In genomic region chr3:104939196-104939595, GRCh38 we compare ENCODE assay signal across 21 cellular contexts.
DNase-seq lines count a peak whose midpoint lies in the region; ATAC-seq, FAIRE-seq and TF ChIP-seq lines count a peak whose summit lies in the region.
"Had no signal": no experiment of that assay in that cellular context is flagged by ENCODE, and none has a peak within 500 bp of the region (broad histone marks: within the 10 kb centered on the region; RNA-seq: fewer than 3 reads in every experiment).

No MANE protein-coding gene starts in this region.

- TF ChIP-seq CTCF in HCT116 (IDR thresholded peaks at IDR 0.05 in 2 of 3, conservative IDR thresholded peaks at IDR 0.05 in 1 of 3; ENCODE audit: borderline replicate concordance in 1 of 3, insufficient read depth in 1 of 3, low read depth in 2 of 3, low read length in 2 of 3) (peak in 2 of 3 experiments; percentile 9 to 38; a peak in 3 of 6 replicates), SK-N-SH (IDR thresholded peaks at IDR 0.05) (peak; percentile 32), fibroblast of pulmonary artery (IDR thresholded peaks at IDR 0.05; ENCODE audit: low read length, missing control alignments) (no peak), kidney (IDR thresholded peaks at IDR 0.05; ENCODE audit: borderline replicate concordance, extremely low read depth, insufficient read depth) (no peak)

- H3K27me3 ChIP-seq in HCT116 (ENCODE audit: insufficient read depth, low read length) (no peaks in the 10 kb centered on the region), SK-N-SH (ENCODE audit: insufficient read depth) (no peaks in the 10 kb centered on the region)
- H3K27me3 ChIP-seq: heart left ventricle had no signal

- H3K9me2 ChIP-seq in HCT116 (ENCODE audit: insufficient read depth) (peaks cover 3% of the 10 kb centered on the region; the same call in 1 of the 2 replicates), SK-N-SH (no peaks in the 10 kb centered on the region)

- DNase-seq in A172 (ENCODE audit: low spot score) (peak; percentile 12), HCT116 (ENCODE audit: low read depth, low spot score) (no peak), SK-N-SH (peak; percentile 51), fibroblast of pulmonary artery (ENCODE audit: low read depth) (peak; percentile 33), caudate nucleus (lab: John Stamatoyannopoulos, UW) (no peak), AG08395 (ENCODE audit: low spot score) (no peak), NOMO-1 treated with DMSO at 0.1 percent for 48 hours (lab: John Stamatoyannopoulos, UW; ENCODE audit: unreplicated experiment) (no peak), kidney (no peak)
- DNase-seq: ACHN; activated CD4-positive, alpha-beta T cell treated with anti-CD3 and anti-CD28 coated beads for 48 hours; activated naive CD4-positive, alpha-beta T cell treated with anti-CD3 and anti-CD28 coated beads for 36 hours; activated T-cell treated with anti-CD3 and anti-CD28 coated beads, Interleukin-2, amount 50 U/mL, for 48 hours; GM23248; heart left ventricle; left colon; naive B cell; retina; T-helper 2 cell had no signal

- no peak overlapping the region for H3K4me2 ChIP-seq in HCT116 (ENCODE audit: low read length)
- no peak overlapping the region for H3K4me2 ChIP-seq in SK-N-SH

- TF ChIP-seq RAD21 in HCT116 (IDR thresholded peaks at IDR 0.05; ENCODE audit: low read depth) (no peak), SK-N-SH (IDR thresholded peaks at IDR 0.05; ENCODE audit: low read length) (peak; percentile 37)

- CTCF ChIA-PET in HCT116 (lab: Charles Lee): no interaction called here
- CTCF ChIA-PET in SK-N-SH (lab: Yijun Ruan, JAX): interaction anchor here (0.8 to 1.5 kb wide), 6 partner anchors 12 to 335 kb away, joined by 3 to 4 read pairs (median 3); no protein-coding TSS in a partner anchor

- no peak overlapping the region for H3K27ac ChIP-seq in HCT116 (ENCODE audit: low read depth, low read length)
- H3K27ac ChIP-seq in SK-N-SH (ENCODE audit: low read depth in 2 of 2, low read length in 1 of 2): peak overlapping the region in 1 of 2 experiments; percentile 68; a peak in 2 of 4 replicates
- H3K27ac ChIP-seq in caudate nucleus (ENCODE audit: low read depth, low read length): no peak overlapping the region
- no peak overlapping the region for H3K27ac ChIP-seq in kidney (ENCODE audit: low read depth in 2 of 2, low read length in 2 of 2)
- H3K27ac ChIP-seq: GM23248, heart left ventricle had no signal

- H4K20me1 ChIP-seq in HCT116 (ENCODE audit: insufficient read depth): no peaks in the 10 kb centered on the region
- H4K20me1 ChIP-seq in SK-N-SH (ENCODE audit: insufficient read depth): no peaks in the 10 kb centered on the region

- H3K4me1 ChIP-seq in HCT116 (ENCODE audit: control insufficient read depth in 1 of 2, insufficient read depth in 2 of 2, low read length in 2 of 2) (no peaks in the 10 kb centered on the region), SK-N-SH (ENCODE audit: control insufficient read depth in 1 of 2, insufficient read depth in 2 of 2, low read depth in 1 of 2, low read length in 1 of 2) (peaks cover 0 to 8% of the 10 kb centered on the region in 2 experiments; a peak in 2 of 4 replicates), kidney (ENCODE audit: control insufficient read depth in 1 of 2, insufficient read depth in 1 of 2, low read depth in 1 of 2, low read length in 2 of 2) (no peaks in the 10 kb centered on the region)
- H3K4me1 ChIP-seq: heart left ventricle had no signal

- no TSS peak for BruUV-seq in HCT116 (replicated peaks; lab: Mats Ljungman, UMichigan)

- no peak overlapping the region for H3K4me3 ChIP-seq in HCT116 (replicated peaks in 1 of 2; ENCODE audit: low read depth in 1 of 2, low read length in 2 of 2)
- H3K4me3 ChIP-seq in SK-N-SH (ENCODE audit: low read depth in 2 of 2, low read length in 1 of 2): no peak overlapping the region
- no peak overlapping the region for H3K4me3 ChIP-seq in fibroblast of pulmonary artery (replicated peaks; ENCODE audit: low read depth, low read length)
- no peak overlapping the region for H3K4me3 ChIP-seq in kidney (ENCODE audit: low read length in 2 of 2)
- H3K4me3 ChIP-seq: GM23248, heart left ventricle had no signal

- H2AFZ ChIP-seq in HCT116 (ENCODE audit: low read depth, low read length, poor library complexity, severe bottlenecking) (peak overlapping the region; percentile 8), SK-N-SH (ENCODE audit: low read depth) (no peak overlapping the region)
- H2AFZ ChIP-seq: GM23248 had no signal

- H3K79me2 ChIP-seq in HCT116 (ENCODE audit: insufficient read depth, low read length): no peaks in the 10 kb centered on the region
- no peaks in the 10 kb centered on the region for H3K79me2 ChIP-seq in SK-N-SH (ENCODE audit: insufficient read depth)

- ATAC-seq in HCT116: no peak
- ATAC-seq: heart left ventricle; left colon; stimulated activated effector memory CD8-positive, alpha-beta T cell treated with anti-CD3 and anti-CD28 coated beads, Interleukin-12 subunit alpha, Interleukin-12 subunit beta, amount 100 ng/mL, for 72 hours had no signal

- FAIRE-seq in kidney (lab: Jason Lieb, UNC): no peak
- FAIRE-seq: bronchial epithelial cell, endometrium had no signal

- intact Hi-C loops in HCT116 (cut with micrococcal nuclease) (no loop called here), kidney (cut with DNase I) (no loop called here)

- RAD21 ChIA-PET in HCT116 (lab: Charles Lee; ENCODE audit: low non-redundant PET in 1 of 2, low total read pairs in 2 of 2, uncharacterized antibody in 2 of 2, unreplicated experiment in 2 of 2): no interaction called here

- H3K9ac ChIP-seq in HCT116 (ENCODE audit: low read length) (no peak overlapping the region), SK-N-SH (no peak overlapping the region), kidney (ENCODE audit: low read length in 2 of 2) (no peak overlapping the region)
- H3K9ac ChIP-seq: GM23248 had no signal

- H3F3A ChIP-seq in SK-N-SH (replicated peaks; ENCODE audit: insufficient read depth): peaks cover 4% of the 10 kb centered on the region

- no peaks in the 10 kb centered on the region for H3K9me3 ChIP-seq in HCT116 (ENCODE audit: control insufficient read depth in 1 of 2, insufficient read depth in 1 of 2, low read depth in 1 of 2, low read length in 2 of 2)
- H3K9me3 ChIP-seq in SK-N-SH: no peaks in the 10 kb centered on the region
- no peaks in the 10 kb centered on the region for H3K9me3 ChIP-seq in kidney (ENCODE audit: control insufficient read depth in 1 of 2, low read length in 2 of 2)
- H3K9me3 ChIP-seq: heart left ventricle had no signal

- POLR2A ChIA-PET in HCT116 (lab: Charles Lee) (no interaction called here), SK-N-SH (lab: Yijun Ruan, JAX) (no interaction called here)

- no peak for TF ChIP-seq POLR2A in HCT116 (IDR thresholded peaks at IDR 0.05; ENCODE audit: borderline replicate concordance, extremely low read depth, insufficient read depth, insufficient read length)

- peak; percentile 18 to 85; a peak in 3 of 4 replicates for TF ChIP-seq EP300 in SK-N-SH (IDR thresholded peaks at IDR 0.05; ENCODE audit: borderline replicate concordance in 1 of 2, low read depth in 1 of 2, low read length in 1 of 2)

- WGBS in SK-N-SH (ENCODE audit: low lambda C conversion rate): 65% methylated on average over 1 of the region's 1 CpG

- H3K36me3 ChIP-seq in HCT116 (ENCODE audit: control insufficient read depth in 1 of 2, insufficient read depth in 2 of 2, low read length in 2 of 2) (no peaks in the 10 kb centered on the region), SK-N-SH (replicated peaks in 1 of 2; ENCODE audit: control insufficient read depth in 1 of 2, insufficient read depth in 2 of 2, low read length in 1 of 2) (no peaks in the 10 kb centered on the region), kidney (ENCODE audit: control insufficient read depth in 1 of 2, insufficient read depth in 2 of 2, low read length in 2 of 2) (no peaks in the 10 kb centered on the region)
- H3K36me3 ChIP-seq: heart left ventricle had no signal

TF ChIP-seq in HCT116, 20 proteins besides CTCF, POLR2A, EP300 and RAD21:
- TF ChIP-seq ZBTB33 (IDR thresholded peaks at IDR 0.05; ENCODE audit: extremely low read depth, insufficient replicate concordance, low read length) (no peak), ZNF274 (IDR thresholded peaks at IDR 0.05; ENCODE audit: low read depth, low read length) (no peak), EZH2phosphoT487 (IDR thresholded peaks at IDR 0.05; ENCODE audit: borderline replicate concordance) (no peak), CEBPB (IDR thresholded peaks at IDR 0.05; ENCODE audit: low read depth) (no peak)

TF ChIP-seq in SK-N-SH, 30 proteins besides CTCF, POLR2A, EP300 and RAD21 (continues in another document):
- TF ChIP-seq MAX (IDR thresholded peaks at IDR 0.05; ENCODE audit: low read depth) (no peak), SMC3 (IDR thresholded peaks at IDR 0.05; ENCODE audit: low read depth, low read length) (no peak), MEF2A (IDR thresholded peaks at IDR 0.05; ENCODE audit: borderline replicate concordance, low read depth) (no peak), TEAD4 (IDR thresholded peaks at IDR 0.05; ENCODE audit: borderline replicate concordance, insufficient read depth) (no peak), GATA2 (CRISPR knock-in tag; IDR thresholded peaks at IDR 0.05) (peak; percentile 85), RXRA (IDR thresholded peaks at IDR 0.05; ENCODE audit: borderline replicate concordance, low read depth) (no peak), MXI1 (IDR thresholded peaks at IDR 0.05; ENCODE audit: low read depth, low read length) (no peak), EZH2phosphoT487 (IDR thresholded peaks at IDR 0.05; ENCODE audit: borderline replicate concordance, low read depth) (no peak), TCF12 (IDR thresholded peaks at IDR 0.05) (peak; percentile 80), NRF1 (IDR thresholded peaks at IDR 0.05; ENCODE audit: low read depth, low read length) (no peak), PBX3 (IDR thresholded peaks at IDR 0.05) (no peak)

Comparison
In these comparisons a context has a peak if more than half of its experiments do, and no peak if none do; other contexts are left out.
1. DNase-seq: peak in A172 (single experiment), SK-N-SH (single experiment) and fibroblast of pulmonary artery (single experiment); none in HCT116 (single experiment), caudate nucleus (0 of 61), AG08395 (single experiment), NOMO-1 treated with DMSO at 0.1 percent for 48 hours (single experiment) and kidney (single experiment).
2. CTCF ChIP-seq: peak in HCT116 (2 of 3) and SK-N-SH (single experiment); none in fibroblast of pulmonary artery (single experiment) and kidney (single experiment).